In genomic region chr11:313787-314547, GRCh38 we compare ENCODE assay signal across 8 cellular contexts. TPM values are rescaled to one million over a fixed set of nuclear protein-coding genes. Genes with fewer than 3 reads are reported as not detected.
A peak's percentile ranks its signal among the peaks of the same experiment; 100 is the strongest.
DNase-seq lines count a peak whose midpoint lies in the region; ATAC-seq and TF ChIP-seq lines count a peak whose summit lies in the region.

Gene IFITM1 (plus strand): TSS chr11:314040. CDS start chr11:314171, 131 bp downstream.

- H3K4me1 ChIP-seq in CD8-positive, alpha-beta memory T cell (ENCODE audit: insufficient read depth, low read length), result peaks cover 42% of the 10 kb centered on the region
- H3K4me1 ChIP-seq in ascending aorta (peaks cover 7 to 18% of the 10 kb centered on the region in 2 donors), hepatocyte (ENCODE audit: insufficient read depth) (peaks cover 53% of the 10 kb centered on the region)

- H3K27me3 ChIP-seq in CD8-positive, alpha-beta memory T cell (ENCODE audit: insufficient read depth, low read length, poor library complexity, severe bottlenecking), result no peaks in the 10 kb centered on the region
- no peaks in the 10 kb centered on the region for H3K27me3 ChIP-seq in ascending aorta
- peaks cover 14% of the 10 kb centered on the region for H3K27me3 ChIP-seq in hepatocyte

- TF ChIP-seq CTCF in ascending aorta (IDR thresholded peaks at IDR 0.05), result no peak
- no peak for TF ChIP-seq CTCF in hepatocyte (IDR thresholded peaks at IDR 0.05; ENCODE audit: poor library complexity)

- peak within 1 kb of the TSS; percentile 98 for H3K4me3 ChIP-seq in CD8-positive, alpha-beta memory T cell (ENCODE audit: low read length)
- H3K4me3 ChIP-seq in ascending aorta (peak within 1 kb of the TSS; percentile 47 to 62), hepatocyte (peak within 1 kb of the TSS; percentile 47), skin epidermis (peak within 1 kb of the TSS; percentile 36 to 60 (median 53))

- H3K27ac Mint-ChIP-seq in CD8-positive, alpha-beta memory T cell, result peak within 1 kb of the TSS; percentile 94 to 100 (median 97)

- H3K9me3 Mint-ChIP-seq in CD8-positive, alpha-beta memory T cell, result peaks cover 0 to 2% (median 0%) of the 10 kb centered on the region in 5 donors

- peak within 1 kb of the TSS; percentile 88 for H3K27ac ChIP-seq in CD8-positive, alpha-beta memory T cell (ENCODE audit: low read depth, low read length)
- H3K27ac ChIP-seq in ascending aorta, result peak within 1 kb of the TSS; percentile 55 to 66
- H3K27ac ChIP-seq in hepatocyte, result peak within 1 kb of the TSS; percentile 89
- H3K27ac ChIP-seq in skin epidermis, result peak within 1 kb of the TSS; percentile 67 to 98 (median 87)

- H3K4me3 Mint-ChIP-seq in CD8-positive, alpha-beta memory T cell, result peak within 1 kb of the TSS; percentile 95 to 98 (median 96)

- H3K9me3 ChIP-seq in CD8-positive, alpha-beta memory T cell (ENCODE audit: low read length), result no peaks in the 10 kb centered on the region
- H3K9me3 ChIP-seq in ascending aorta (no peaks in the 10 kb centered on the region), hepatocyte (ENCODE audit: low read depth) (no peaks in the 10 kb centered on the region)

- H3K36me3 Mint-ChIP-seq in CD8-positive, alpha-beta memory T cell, result peaks cover 7 to 30% (median 13%) of the 10 kb centered on the region in 3 donors

- no peak within 1 kb of the TSS for H2AFZ ChIP-seq in hepatocyte

- CTCF ChIA-PET in CD8-positive, alpha-beta memory T cell (lab: Charles Lee), result no interaction called here

- H3K36me3 ChIP-seq in CD8-positive, alpha-beta memory T cell (ENCODE audit: insufficient read depth, low read length), result peaks cover 8% of the 10 kb centered on the region
- H3K36me3 ChIP-seq in ascending aorta (no peaks in the 10 kb centered on the region), hepatocyte (replicated peaks; ENCODE audit: insufficient read depth, low read depth) (no peaks in the 10 kb centered on the region)

- H4K20me1 ChIP-seq in hepatocyte (ENCODE audit: insufficient read depth, poor library complexity, severe bottlenecking), result no peaks in the 10 kb centered on the region

- peaks cover 0 to 6% of the 10 kb centered on the region in 2 donors for H3K27me3 Mint-ChIP-seq in CD8-positive, alpha-beta memory T cell

- H3K9me2 ChIP-seq in hepatocyte (replicated peaks; ENCODE audit: insufficient read depth), result no peaks in the 10 kb centered on the region

- peak; percentile 28 to 87 (median 73) for DNase-seq in CD8-positive, alpha-beta memory T cell
- DNase-seq in RPMI8226 (peak; percentile 3), ascending aorta (ENCODE audit: low spot score in 2 of 2) (no peak), hepatocyte (ENCODE audit: low spot score) (peak; percentile 62)

- WGBS in hepatocyte (ENCODE audit: low lambda C conversion rate, missing lambda C conversion rate), result 13% methylated on average over 18 of the region's 18 CpGs

- peak; percentile 36 for ATAC-seq in GM21619 (IDR thresholded peaks at IDR 0.05; ENCODE audit: unreplicated experiment)
- ATAC-seq in HG02588 (IDR thresholded peaks at IDR 0.05; ENCODE audit: unreplicated experiment), result no peak
- no peak for ATAC-seq in HG03565 (IDR thresholded peaks at IDR 0.05; ENCODE audit: unreplicated experiment)

- peaks cover 34% of the 10 kb centered on the region for H3K79me2 ChIP-seq in hepatocyte

- H3K4me1 Mint-ChIP-seq in CD8-positive, alpha-beta memory T cell, result peaks cover 49 to 56% (median 51%) of the 10 kb centered on the region in 3 donors

- POLR2A ChIA-PET in CD8-positive, alpha-beta memory T cell (lab: Charles Lee), result interaction anchor here (0.7 kb wide), 1 partner anchor 50 kb away, joined by 3 read pairs; no protein-coding TSS in a partner anchor

- intact Hi-C loops in ascending aorta (cut with DNase I), result no loop called here

- H3K4me2 ChIP-seq in hepatocyte, result peak within 1 kb of the TSS; percentile 84

RNA-seq across cellular contexts. Expression of gene IFITM1, which starts in this region (rescaled TPM):
- total RNA-seq in CD8-positive, alpha-beta memory T cell, result 10 to 100 TPM; 70.7 to 75.9 TPM
- 2,153 TPM for polyA plus RNA-seq in CD8-positive, alpha-beta memory T cell
- 650 TPM for total RNA-seq in ascending aorta
- 98.0 and 98.9 TPM in 2 replicates for total RNA-seq in hepatocyte
- 159 and 201 TPM in 2 replicates for polyA plus RNA-seq in hepatocyte

Comparison
In these comparisons a context has a peak if more than half of its experiments do, and no peak if none do; other contexts are left out.
1. RNA of gene IFITM1 (polyA plus RNA-seq): 2,153 TPM in CD8-positive, alpha-beta memory T cell (single experiment); 159 to 201 TPM in hepatocyte; every median in the first group is over 10 times any median in the second.
2. DNase-seq: peak in CD8-positive, alpha-beta memory T cell (5 of 5), RPMI8226 (single experiment) and hepatocyte (single experiment); none in ascending aorta (0 of 2).
3. H3K4me3 ChIP-seq: peak in every context shown above with its lines; median percentile 98 in CD8-positive, alpha-beta memory T cell; 54 in ascending aorta; 53 in skin epidermis; 47 in hepatocyte.
4. Peak in every context shown above with its lines, with median percentiles within 50 percentile points of each other: H3K27ac ChIP-seq.